Comparison of ENCODE assay signal across 16 cellular contexts in the genomic region with DNA sequence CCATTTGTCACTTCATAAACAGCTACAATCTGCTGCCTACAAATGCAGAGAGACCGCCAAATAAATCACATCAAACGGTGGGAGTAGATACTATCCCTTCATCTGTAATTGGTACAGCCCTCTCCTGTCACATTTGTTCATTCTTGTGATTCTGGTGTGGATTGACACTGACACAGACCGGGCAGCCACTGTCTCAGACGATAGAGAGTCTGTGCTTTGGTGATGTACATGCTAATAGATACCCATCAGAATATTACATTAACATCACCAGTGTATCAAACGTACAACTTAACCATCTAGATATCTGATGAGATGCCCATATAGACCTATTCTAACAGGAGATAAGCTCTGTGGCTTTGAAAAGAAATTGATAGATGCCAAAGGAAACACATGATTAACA.
"Had no signal": no experiment of that assay in that cellular context is flagged by ENCODE, and none has a peak within 500 bp of the region (broad histone marks: within the 10 kb centered on the region; RNA-seq: fewer than 3 reads in every experiment).

No MANE protein-coding gene starts in this region.

- H3K9me3 ChIP-seq: esophagus muscularis mucosa, left lung, right atrium auricular region, upper lobe of left lung had no signal

- H3K4me3 Mint-ChIP-seq: activated T-cell treated with anti-CD3 and anti-CD28 coated beads, Interleukin-2, amount 50 U/mL, for 4 hours; brain; neural progenitor cell; stimulated activated naive B cell treated with anti-CD40 and anti-IgM and Interleukin-4, amounts not matched to agents 10 μg/mL and 1 μg/mL and 100 μg/mL, for 72 hours had no signal

- DNase-seq: activated CD4-positive, alpha-beta T cell treated with anti-CD3 and anti-CD28 coated beads, Interleukin-2, amount 50 U/mL, for 4 hours; activated effector memory CD4-positive, alpha-beta T cell treated with anti-CD3 and anti-CD28 coated beads, Interleukin-2, amount 50 U/mL, for 16 hours; activated T-cell treated with anti-CD3 and anti-CD28 coated beads, Interleukin-2, amount 50 U/mL, for 4 hours; dorsolateral prefrontal cortex; foreskin keratinocyte; left lung; posterior cingulate gyrus; small intestine; stimulated activated naive B cell treated with anti-CD40 and anti-IgM and Interleukin-4, amounts not matched to agents 10 μg/mL and 1 μg/mL and 100 μg/mL, for 72 hours; upper lobe of left lung had no signal

- ATAC-seq: activated CD4-positive, CD25-positive, alpha-beta regulatory T cell treated with anti-CD3 and anti-CD28 coated beads, Interleukin-2, amount 50 U/mL, for 24 hours; activated naive CD4-positive, alpha-beta T cell treated with anti-CD3 and anti-CD28 coated beads, Interleukin-2, amount 50 U/mL, for 72 hours; activated T-cell treated with anti-CD3 and anti-CD28 coated beads, Interleukin-2, amount 50 U/mL, for 4 hours; foreskin keratinocyte; left lung; stimulated activated naive B cell treated with anti-CD40 and anti-IgM and Interleukin-4, amounts not matched to agents 10 μg/mL and 1 μg/mL and 100 μg/mL, for 72 hours had no signal

- H3K27me3 Mint-ChIP-seq: stimulated activated naive B cell treated with anti-CD40 and anti-IgM and Interleukin-4, amounts not matched to agents 10 μg/mL and 1 μg/mL and 100 μg/mL, for 72 hours had no signal

- H3K4me1 ChIP-seq: neural progenitor cell had no signal

- H3K27me3 ChIP-seq: dorsolateral prefrontal cortex, esophagus muscularis mucosa, foreskin keratinocyte, left lung, neural progenitor cell, right atrium auricular region, upper lobe of left lung had no signal

- H3K9ac ChIP-seq: neural progenitor cell had no signal

- H2AFZ ChIP-seq: neural progenitor cell had no signal

- H3K4me3 ChIP-seq: esophagus muscularis mucosa, left lung, neural progenitor cell, right atrium auricular region, upper lobe of left lung had no signal

- H3K27ac Mint-ChIP-seq: activated naive CD4-positive, alpha-beta T cell treated with anti-CD3 and anti-CD28 coated beads, Interleukin-2, amount 50 U/mL, for 72 hours; neural progenitor cell; stimulated activated naive B cell treated with anti-CD40 and anti-IgM and Interleukin-4, amounts not matched to agents 10 μg/mL and 1 μg/mL and 100 μg/mL, for 72 hours had no signal

- H3K27ac ChIP-seq: esophagus muscularis mucosa, foreskin keratinocyte, left lung, neural progenitor cell had no signal

- H3K36me3 Mint-ChIP-seq: activated naive CD4-positive, alpha-beta T cell treated with anti-CD3 and anti-CD28 coated beads, Interleukin-2, amount 50 U/mL, for 72 hours; brain; neural progenitor cell; stimulated activated naive B cell treated with anti-CD40 and anti-IgM and Interleukin-4, amounts not matched to agents 10 μg/mL and 1 μg/mL and 100 μg/mL, for 72 hours had no signal

- H3K36me3 ChIP-seq: esophagus muscularis mucosa, left lung, neural progenitor cell, right atrium auricular region, upper lobe of left lung had no signal

- H3K9me3 Mint-ChIP-seq: activated naive CD4-positive, alpha-beta T cell treated with anti-CD3 and anti-CD28 coated beads, Interleukin-2, amount 50 U/mL, for 72 hours; activated T-cell treated with anti-CD3 and anti-CD28 coated beads, Interleukin-2, amount 50 U/mL, for 4 hours; brain had no signal

- H3K4me2 ChIP-seq: neural progenitor cell had no signal
